Comparison of ENCODE assay signal across 1 cellular context in genomic region chr17:73902416-73903181, GRCh38.
TF ChIP-seq lines count a peak whose summit lies in the region.

No MANE protein-coding gene starts in this region.

TF ChIP-seq in H1, 55 proteins besides CTCF, POLR2A, EP300 and RAD21 (continued from another document):
- peak; percentile 37 for TF ChIP-seq CTBP2 (IDR thresholded peaks at IDR 0.05; ENCODE audit: borderline replicate concordance, insufficient read depth, insufficient read length, low read length)
- TF ChIP-seq BRCA1 (IDR thresholded peaks at IDR 0.05; ENCODE audit: low read depth, low read length) = no peak
- no peak for TF ChIP-seq USF2 (IDR thresholded peaks at IDR 0.05; ENCODE audit: low read length)
- no peak; the same call in 1 of the 2 replicates for TF ChIP-seq RBBP5 (IDR thresholded peaks at IDR 0.05; ENCODE audit: borderline replicate concordance, low read depth, low read length)
- peak; percentile 81 for TF ChIP-seq E2F6 (IDR thresholded peaks at IDR 0.05)
- TF ChIP-seq CBX8 (IDR thresholded peaks at IDR 0.05; ENCODE audit: borderline replicate concordance, low read depth, low read length) = no peak
